ENCODE assay signal across 11 cellular contexts in genomic region chr9:131999692-132000551, GRCh38.
DNase-seq lines count a peak whose midpoint lies in the region; ATAC-seq and TF ChIP-seq lines count a peak whose summit lies in the region.
"Had no signal": no experiment of that assay in that cellular context is flagged by ENCODE, and none has a peak within 500 bp of the region (broad histone marks: within the 10 kb centered on the region; RNA-seq: fewer than 3 reads in every experiment).

No MANE protein-coding gene starts in this region.

- H3K9ac ChIP-seq in GM23248, result no peak overlapping the region

- H3K27me3 Mint-ChIP-seq in activated CD4-positive, alpha-beta memory T cell treated with anti-CD3 and anti-CD28 coated beads, Interleukin-2, amount 10 ng/mL, durations not matched to agents 7 days and 5 days, result peaks cover 9% of the 10 kb centered on the region
- H3K27me3 Mint-ChIP-seq in CD4-positive, alpha-beta T cell, result no peaks in the 10 kb centered on the region

- no peak overlapping the region for H3K4me3 Mint-ChIP-seq in activated CD4-positive, alpha-beta memory T cell treated with anti-CD3 and anti-CD28 coated beads, Interleukin-2, amount 10 ng/mL, durations not matched to agents 7 days and 5 days
- no peak overlapping the region for H3K4me3 Mint-ChIP-seq in CD4-positive, alpha-beta T cell
- H3K4me3 Mint-ChIP-seq: activated naive CD4-positive, alpha-beta T cell treated with anti-CD3 and anti-CD28 coated beads for 36 hours had no signal

- CTCF ChIA-PET in AG04449 (lab: Yijun Ruan, JAX), result no interaction called here
- CTCF ChIA-PET in activated CD4-positive, alpha-beta memory T cell treated with anti-CD3 and anti-CD28 coated beads, Interleukin-2, amount 10 ng/mL, durations not matched to agents 7 days and 5 days (lab: Charles Lee), result interaction anchor here (0.6 kb wide), 1 partner anchor 944 kb away, joined by 6 read pairs; no protein-coding TSS in a partner anchor
- CTCF ChIA-PET in CD4-positive, alpha-beta T cell (lab: Charles Lee), result interaction anchor here (1.2 kb wide), 1 partner anchor 40 kb away, joined by 3 read pairs; no protein-coding TSS in a partner anchor

- H3F3A ChIP-seq in GM23248 (ENCODE audit: insufficient read depth), result no peaks in the 10 kb centered on the region

- peak overlapping the region; percentile 60 for H3K27ac Mint-ChIP-seq in activated CD4-positive, alpha-beta memory T cell treated with anti-CD3 and anti-CD28 coated beads, Interleukin-2, amount 10 ng/mL, durations not matched to agents 7 days and 5 days
- no peak overlapping the region for H3K27ac Mint-ChIP-seq in CD4-positive, alpha-beta T cell
- H3K27ac Mint-ChIP-seq: activated naive CD4-positive, alpha-beta T cell treated with anti-CD3 and anti-CD28 coated beads for 36 hours had no signal

- H3K27me3 ChIP-seq in GM23248 (replicated peaks; ENCODE audit: insufficient read depth), result no peaks in the 10 kb centered on the region
- H3K27me3 ChIP-seq in CD4-positive, alpha-beta T cell (ENCODE audit: control insufficient read depth, insufficient read depth, low read length), result no peaks in the 10 kb centered on the region

- H3K9me2 ChIP-seq in GM23248 (ENCODE audit: insufficient read depth), result no peaks in the 10 kb centered on the region

- H3K36me3 ChIP-seq in GM23248 (ENCODE audit: low read depth), result no peaks in the 10 kb centered on the region

- WGBS in GM23248 (ENCODE audit: low coverage in 1 of 2, low lambda C conversion rate in 2 of 2, missing lambda C conversion rate in 2 of 2), 2 experiments, result 71 to 76% methylated on average over 4 of the region's 4 CpGs

- peak; percentile 44 for DNase-seq in AG04449 (ENCODE audit: low read depth, low spot score)
- peak; percentile 52 for DNase-seq in GM23248
- no peak for DNase-seq in activated CD4-positive, alpha-beta memory T cell treated with anti-CD3 and anti-CD28 coated beads, Interleukin-2, amount 10 ng/mL, durations not matched to agents 7 days and 5 days
- DNase-seq in foreskin fibroblast, result peak; percentile 50 to 69
- no peak for DNase-seq in UCSD-AML1 (lab: John Stamatoyannopoulos, UW; ENCODE audit: unreplicated experiment)
- DNase-seq in CD4-positive, alpha-beta T cell, result no peak
- no peak for DNase-seq in NCI-H1417 (lab: John Stamatoyannopoulos, UW)
- DNase-seq: activated naive CD4-positive, alpha-beta T cell treated with anti-CD3 and anti-CD28 coated beads for 36 hours; NCI-H1092 treated with DMSO at 0.1 percent for 48 hours; right cardiac atrium had no signal

- intact Hi-C loops in CD4-positive, alpha-beta T cell (cut with DNase I, micrococcal nuclease), result no loop called here

- no peaks in the 10 kb centered on the region for H4K20me1 ChIP-seq in GM23248 (ENCODE audit: insufficient read depth)

- H3K36me3 Mint-ChIP-seq in activated CD4-positive, alpha-beta memory T cell treated with anti-CD3 and anti-CD28 coated beads, Interleukin-2, amount 10 ng/mL, durations not matched to agents 7 days and 5 days (ENCODE audit: low read depth), result peaks cover 16% of the 10 kb centered on the region
- peaks cover 54% of the 10 kb centered on the region for H3K36me3 Mint-ChIP-seq in CD4-positive, alpha-beta T cell (ENCODE audit: low read depth)

- in situ Hi-C loops in GM23248 (cut with MboI), result loop anchor here (10.0 kb wide), 1 partner anchor 225 kb away; no protein-coding TSS in a partner anchor

- peaks cover 10% of the 10 kb centered on the region for H3K4me1 ChIP-seq in GM23248 (ENCODE audit: insufficient read depth)

- peaks cover 48% of the 10 kb centered on the region for H3K4me1 Mint-ChIP-seq in activated CD4-positive, alpha-beta memory T cell treated with anti-CD3 and anti-CD28 coated beads, Interleukin-2, amount 10 ng/mL, durations not matched to agents 7 days and 5 days
- H3K4me1 Mint-ChIP-seq in CD4-positive, alpha-beta T cell (ENCODE audit: low read depth), result peaks cover 19% of the 10 kb centered on the region

- peak; percentile 13 for TF ChIP-seq CTCF in AG04449 (IDR thresholded peaks at IDR 0.05; ENCODE audit: insufficient read depth, low read length, missing control alignments)
- TF ChIP-seq CTCF in foreskin fibroblast (IDR thresholded peaks at IDR 0.05; ENCODE audit: low read depth, low read length), result no peak
- no peak for TF ChIP-seq CTCF in CD4-positive, alpha-beta T cell (IDR thresholded peaks at IDR 0.05)

- POLR2A ChIA-PET in AG04449 (lab: Yijun Ruan, JAX), result no interaction called here
- POLR2A ChIA-PET in activated CD4-positive, alpha-beta memory T cell treated with anti-CD3 and anti-CD28 coated beads, Interleukin-2, amount 10 ng/mL, durations not matched to agents 7 days and 5 days (lab: Charles Lee), result interaction anchor here (0.9 kb wide), 1 partner anchor 40 kb away, joined by 5 read pairs; no protein-coding TSS in a partner anchor
- POLR2A ChIA-PET in CD4-positive, alpha-beta T cell (lab: Charles Lee), result no interaction called here

- no peak for ATAC-seq in GM21723 (IDR thresholded peaks at IDR 0.05; ENCODE audit: unreplicated experiment)
- ATAC-seq in CD4-positive, alpha-beta T cell (ENCODE audit: poor library complexity), result no peak
- ATAC-seq: right cardiac atrium had no signal

- no peaks in the 10 kb centered on the region for H3K9me3 ChIP-seq in GM23248 (ENCODE audit: low read depth)
- H3K9me3 ChIP-seq in CD4-positive, alpha-beta T cell (ENCODE audit: control insufficient read depth, low read length), result no peaks in the 10 kb centered on the region

- H3K9me3 Mint-ChIP-seq in activated CD4-positive, alpha-beta memory T cell treated with anti-CD3 and anti-CD28 coated beads, Interleukin-2, amount 10 ng/mL, durations not matched to agents 7 days and 5 days, result peaks cover 2% of the 10 kb centered on the region
- no peaks in the 10 kb centered on the region for H3K9me3 Mint-ChIP-seq in CD4-positive, alpha-beta T cell
- H3K9me3 Mint-ChIP-seq: activated naive CD4-positive, alpha-beta T cell treated with anti-CD3 and anti-CD28 coated beads for 36 hours had no signal

- no peak overlapping the region for H3K4me2 ChIP-seq in GM23248 (ENCODE audit: unreplicated experiment)

- H3K79me2 ChIP-seq in GM23248 (ENCODE audit: insufficient read depth), result peaks cover 35% of the 10 kb centered on the region

- H3K4me3 ChIP-seq in AG04449 (ENCODE audit: low read depth, low read length) (no peak overlapping the region), GM23248 (no peak overlapping the region), foreskin fibroblast (ENCODE audit: low read depth in 1 of 2, low read length in 2 of 2) (no peak overlapping the region)

- no peak overlapping the region for H3K27ac ChIP-seq in GM23248
- H3K27ac ChIP-seq in CD4-positive, alpha-beta T cell (ENCODE audit: low read depth, low read length), result no peak overlapping the region

- no peak overlapping the region for H2AFZ ChIP-seq in GM23248

Comparison
In these comparisons a context has a peak if more than half of its experiments do, and no peak if none do; other contexts are left out.
1. DNase-seq: peak in AG04449 (single experiment), GM23248 (single experiment) and foreskin fibroblast (2 of 2); none in activated CD4-positive, alpha-beta memory T cell treated with anti-CD3 and anti-CD28 coated beads, Interleukin-2, amount 10 ng/mL, durations not matched to agents 7 days and 5 days (single experiment), UCSD-AML1 (single experiment), CD4-positive, alpha-beta T cell (0 of 10) and NCI-H1417 (0 of 3).